Comparison of ENCODE assay signal across 8 cellular contexts in the genomic region with DNA sequence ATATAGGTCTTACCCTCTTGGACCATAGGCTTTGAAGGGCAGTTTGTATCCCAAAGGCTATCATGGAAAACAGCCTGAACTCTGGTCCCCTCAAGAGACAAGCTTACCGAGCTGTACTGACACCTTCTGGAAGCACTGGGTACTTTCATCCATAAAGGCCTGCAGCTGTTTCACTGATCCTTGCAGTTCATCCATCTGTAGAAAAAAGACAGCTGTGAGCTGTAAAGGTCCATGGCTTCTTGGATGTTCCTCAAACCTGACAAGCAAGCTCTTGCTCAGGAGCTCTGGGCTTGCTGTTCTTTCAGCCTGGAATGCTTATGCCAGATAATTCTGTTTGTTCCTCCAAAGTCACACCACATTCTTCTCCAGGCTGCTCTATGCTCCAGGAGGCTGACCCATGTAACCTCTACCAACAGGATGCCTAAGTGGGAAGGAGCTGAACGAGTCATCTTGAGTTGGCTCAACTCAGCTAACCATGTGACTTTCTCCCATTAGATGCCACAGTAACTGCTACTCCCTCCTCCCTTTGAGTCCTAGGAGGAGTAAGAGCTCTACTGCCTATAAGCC. TPM values are rescaled to one million over a fixed set of nuclear protein-coding genes. Genes with fewer than 3 reads are reported as not detected.
DNase-seq lines count a peak whose midpoint lies in the region; ATAC-seq and TF ChIP-seq lines count a peak whose summit lies in the region.

No MANE protein-coding gene starts in this region.

- H3K4me1 Mint-ChIP-seq in activated naive CD8-positive, alpha-beta T cell treated with anti-CD3 and anti-CD28 coated beads for 36 hours, result no peaks in the 10 kb centered on the region

- H3K27ac Mint-ChIP-seq in activated naive CD8-positive, alpha-beta T cell treated with anti-CD3 and anti-CD28 coated beads for 36 hours, result no peak overlapping the region

- H3K36me3 ChIP-seq in Peyer's patch (peaks cover 0 to 34% (median 0%) of the 10 kb centered on the region in 3 donors), parathyroid adenoma (ENCODE audit: control insufficient read depth, insufficient read depth, low read length) (no peaks in the 10 kb centered on the region)

- H3K9me3 Mint-ChIP-seq in activated naive CD8-positive, alpha-beta T cell treated with anti-CD3 and anti-CD28 coated beads for 36 hours, result no peaks in the 10 kb centered on the region

- H3K27me3 Mint-ChIP-seq in activated naive CD8-positive, alpha-beta T cell treated with anti-CD3 and anti-CD28 coated beads for 36 hours, result no peaks in the 10 kb centered on the region

- peaks cover 31% of the 10 kb centered on the region for H3K36me3 Mint-ChIP-seq in activated naive CD8-positive, alpha-beta T cell treated with anti-CD3 and anti-CD28 coated beads for 36 hours

- no peaks in the 10 kb centered on the region for H3K9me3 ChIP-seq in Peyer's patch
- no peaks in the 10 kb centered on the region for H3K9me3 ChIP-seq in parathyroid adenoma (ENCODE audit: control insufficient read depth, low read length)

- H3K79me2 ChIP-seq in parathyroid adenoma, result no peaks in the 10 kb centered on the region

- DNase-seq in DMS153 treated with DMSO at 0.1 percent for 48 hours (lab: John Stamatoyannopoulos, UW; ENCODE audit: unreplicated experiment) (peak; percentile 40), Peyer's patch (peak in 2 of 3 donors; percentile 41 to 76), head of caudate nucleus (peak in 33 of 42 donors; percentile 21 to 85 (median 67)), NCI-H187 treated with DMSO at 0.1 percent for 48 hours (lab: John Stamatoyannopoulos, UW) (no peak)
- DNase-seq in Jurkat, Clone E6-1 (ENCODE audit: low read depth, low spot score), result peak; percentile 52
- peak; percentile 24 for DNase-seq in activated naive CD8-positive, alpha-beta T cell treated with anti-CD3 and anti-CD28 coated beads for 36 hours

- no peak overlapping the region for H2AFZ ChIP-seq in parathyroid adenoma

- H3K4me3 ChIP-seq in Jurkat, Clone E6-1 (ENCODE audit: low read length), result no peak overlapping the region
- no peak overlapping the region for H3K4me3 ChIP-seq in Peyer's patch
- no peak overlapping the region for H3K4me3 ChIP-seq in parathyroid adenoma (ENCODE audit: low read depth, low read length)

- H3K4me3 Mint-ChIP-seq in activated naive CD8-positive, alpha-beta T cell treated with anti-CD3 and anti-CD28 coated beads for 36 hours, result no peak overlapping the region

- intact Hi-C loops in head of caudate nucleus (cut with DNase I), result no loop called here

- H3K4me1 ChIP-seq in Peyer's patch, result peaks cover 0 to 7% (median 2%) of the 10 kb centered on the region in 4 donors
- no peaks in the 10 kb centered on the region for H3K4me1 ChIP-seq in parathyroid adenoma

- no peaks in the 10 kb centered on the region for H3K27me3 ChIP-seq in Peyer's patch
- H3K27me3 ChIP-seq in parathyroid adenoma (ENCODE audit: control insufficient read depth, insufficient read depth, low read length), result no peaks in the 10 kb centered on the region

- no peak for TF ChIP-seq POLR2A in Peyer's patch (IDR thresholded peaks at IDR 0.05)

- ATAC-seq in GM18502 (IDR thresholded peaks at IDR 0.05; ENCODE audit: poor library complexity, unreplicated experiment), result no peak

- TF ChIP-seq CTCF in Peyer's patch (IDR thresholded peaks at IDR 0.05), result peak; percentile 55 to 88 (median 79)
- TF ChIP-seq CTCF in parathyroid adenoma (IDR thresholded peaks at IDR 0.05), result peak; percentile 77

- H3K27ac ChIP-seq in Peyer's patch (no peak overlapping the region), parathyroid adenoma (no peak overlapping the region)

- no peak overlapping the region for H3K9ac ChIP-seq in parathyroid adenoma

- no peak overlapping the region for H3K4me2 ChIP-seq in parathyroid adenoma (ENCODE audit: low read length)

RNA-seq across cellular contexts. Expression of a gene that starts 8.8 kb away (rescaled TPM):
- polyA plus RNA-seq in Jurkat, Clone E6-1 (2012; ENCODE audit: insufficient read depth, insufficient read length), result 30.5 TPM
- total RNA-seq in Peyer's patch, result 10 to 100 TPM; 12.6 to 28.4 (median 22.6) TPM
- total RNA-seq in activated naive CD8-positive, alpha-beta T cell treated with anti-CD3 and anti-CD28 coated beads for 36 hours, result 10 to 100 TPM; 16.3 to 17.1 TPM

RNA-seq across cellular contexts. Expression of a gene that starts 18.8 kb away (rescaled TPM):
- polyA plus RNA-seq in Jurkat, Clone E6-1 (2012; ENCODE audit: insufficient read depth, insufficient read length), result 39.9 TPM
- total RNA-seq in Peyer's patch, result 10 to 100 TPM in 3 of 4 donors, 1 to 10 TPM in 1; 7.5 to 26.4 (median 13.3) TPM
- total RNA-seq in activated naive CD8-positive, alpha-beta T cell treated with anti-CD3 and anti-CD28 coated beads for 36 hours, result 10 to 100 TPM; 19.9 to 21.8 TPM
